In genomic region chr12:57111046-57111698, GRCh38 we compare ENCODE assay signal across 8 cellular contexts. TPM values are rescaled to one million over a fixed set of nuclear protein-coding genes. Genes with fewer than 3 reads are reported as not detected.
DNase-seq lines count a peak whose midpoint lies in the region; ATAC-seq, FAIRE-seq and TF ChIP-seq lines count a peak whose summit lies in the region.

Gene STAT6 (minus strand): TSS chr12:57111362. CDS start chr12:57108278, 3,084 bp downstream.

- H3K36me3 ChIP-seq in ACC112 (ENCODE audit: insufficient read depth, low read length) (no peaks in the 10 kb centered on the region), thymus (ENCODE audit: control insufficient read depth, insufficient read depth) (peaks cover 21% of the 10 kb centered on the region)

- ATAC-seq in GM18870 (IDR thresholded peaks at IDR 0.05; ENCODE audit: unreplicated experiment): peak; percentile 39
- peak; percentile 67 for ATAC-seq in HG03175 (IDR thresholded peaks at IDR 0.05; ENCODE audit: unreplicated experiment)

- WGBS in thymus: under 1% methylated on average over 13 of the region's 13 CpGs

- TF ChIP-seq CTCF in foreskin fibroblast (IDR thresholded peaks at IDR 0.05; ENCODE audit: low read depth, low read length): no peak

- H2AFZ ChIP-seq in ACC112 (ENCODE audit: low read length, unreplicated experiment): no peak within 1 kb of the TSS

- peak within 1 kb of the TSS; percentile 85 for H3K4me3 ChIP-seq in ACC112 (ENCODE audit: low read depth, low read length)
- H3K4me3 ChIP-seq in foreskin fibroblast (ENCODE audit: low read depth in 1 of 2, low read length in 2 of 2): peak within 1 kb of the TSS; percentile 85 to 93
- peak within 1 kb of the TSS; percentile 52 for H3K4me3 ChIP-seq in thymus (ENCODE audit: low read length)

- H3K9me3 ChIP-seq in thymus (ENCODE audit: control insufficient read depth): no peaks in the 10 kb centered on the region

- H3K4me1 ChIP-seq in ACC112 (ENCODE audit: control insufficient read depth, insufficient read depth, low read length, unreplicated experiment) (peaks cover 16% of the 10 kb centered on the region), thymus (ENCODE audit: control insufficient read depth, insufficient read depth, low read length) (peaks cover 11% of the 10 kb centered on the region)

- H3K79me2 ChIP-seq in ACC112 (ENCODE audit: control insufficient read depth, insufficient read depth, low read length, unreplicated experiment): peaks cover 30% of the 10 kb centered on the region

- no peaks in the 10 kb centered on the region for H3K27me3 ChIP-seq in ACC112 (ENCODE audit: insufficient read depth, low read length)
- no peaks in the 10 kb centered on the region for H3K27me3 ChIP-seq in thymus (ENCODE audit: control insufficient read depth, insufficient read depth)

- no peak for FAIRE-seq in RCC 7860 (lab: Jason Lieb, UNC)

- DNase-seq in RCC 7860 (ENCODE audit: low spot score): peak; percentile 70
- DNase-seq in activated effector memory CD4-positive, alpha-beta T cell treated with Interleukin-2 at 50 U/mL for 16 hours: peak; percentile 75
- peak; percentile 88 to 91 for DNase-seq in foreskin fibroblast
- peak in 39 of 56 donors; percentile 21 to 73 (median 48) for DNase-seq in nucleus accumbens (lab: John Stamatoyannopoulos, UW)

- peak within 1 kb of the TSS; percentile 94 for H3K27ac ChIP-seq in ACC112 (ENCODE audit: low read depth, low read length)
- peak within 1 kb of the TSS; percentile 98 for H3K27ac ChIP-seq in thymus (ENCODE audit: low read depth)

RNA-seq across cellular contexts. Expression of gene STAT6, which starts in this region (rescaled TPM):
- polyA plus RNA-seq in thymus: 236 TPM

Comparison
In these comparisons a context has a peak if more than half of its experiments do, and no peak if none do; other contexts are left out.
1. Peak in every context shown above with its lines: DNase-seq, ATAC-seq, H3K4me3 ChIP-seq and H3K27ac ChIP-seq.